In genomic region chr13:21825186-21825585, GRCh38 we compare ENCODE assay signal across 15 cellular contexts.
"Had no signal": no experiment of that assay in that cellular context is flagged by ENCODE, and none has a peak within 500 bp of the region (broad histone marks: within the 10 kb centered on the region; RNA-seq: fewer than 3 reads in every experiment).

No MANE protein-coding gene starts in this region.

- H3K9me3 Mint-ChIP-seq: activated naive CD4-positive, alpha-beta T cell treated with anti-CD3 and anti-CD28 coated beads, Interleukin-2, amount 50 U/mL, for 24 hours; activated T-cell treated with anti-CD3 and anti-CD28 coated beads, Interleukin-2, amount 50 U/mL, for 24 hours; central memory CD8-positive, alpha-beta T cell; endodermal cell had no signal

- H3K4me1 Mint-ChIP-seq: activated naive CD4-positive, alpha-beta T cell treated with anti-CD3 and anti-CD28 coated beads, Interleukin-2, amount 50 U/mL, for 24 hours; central memory CD8-positive, alpha-beta T cell had no signal

- H3K36me3 Mint-ChIP-seq: activated naive CD4-positive, alpha-beta T cell treated with anti-CD3 and anti-CD28 coated beads, Interleukin-2, amount 50 U/mL, for 24 hours had no signal

- H3K27ac Mint-ChIP-seq: activated naive CD4-positive, alpha-beta T cell treated with anti-CD3 and anti-CD28 coated beads, Interleukin-2, amount 50 U/mL, for 24 hours; activated T-cell treated with anti-CD3 and anti-CD28 coated beads, Interleukin-2, amount 50 U/mL, for 24 hours; endodermal cell had no signal

- H3K9me3 ChIP-seq: body of pancreas, suprapubic skin had no signal

- H3K27me3 Mint-ChIP-seq: activated naive CD4-positive, alpha-beta T cell treated with anti-CD3 and anti-CD28 coated beads, Interleukin-2, amount 50 U/mL, for 24 hours had no signal

- H3K27ac ChIP-seq: body of pancreas, suprapubic skin had no signal

- ATAC-seq: activated CD4-positive, CD25-positive, alpha-beta regulatory T cell treated with anti-CD3 and anti-CD28 coated beads, Interleukin-2, amount 50 U/mL, for 24 hours; body of pancreas; sciatic nerve had no signal

- H3K4me3 Mint-ChIP-seq: activated naive CD4-positive, alpha-beta T cell treated with anti-CD3 and anti-CD28 coated beads, Interleukin-2, amount 50 U/mL, for 24 hours; activated T-cell treated with anti-CD3 and anti-CD28 coated beads, Interleukin-2, amount 50 U/mL, for 24 hours; central memory CD8-positive, alpha-beta T cell; endodermal cell had no signal

- H3K27me3 ChIP-seq: body of pancreas, suprapubic skin had no signal

- H3K36me3 ChIP-seq: suprapubic skin had no signal

- DNase-seq: activated effector memory CD4-positive, alpha-beta T cell treated with Interleukin-2 at 50 U/mL for 16 hours; activated T-cell treated with anti-CD3 and anti-CD28 coated beads, Interleukin-2, amount 50 U/mL, for 24 hours; amniotic stem cell; body of pancreas; dermis blood vessel endothelial cell; endodermal cell; hypothalamus; kidney glomerular epithelial cell; stimulated activated CD4-positive, alpha-beta T cell treated with anti-CD3 and anti-CD28 coated beads, Interleukin-12 subunit alpha, Interleukin-12 subunit beta, amount 100 ng/mL, for 4 hours; stimulated activated naive CD4-positive, alpha-beta T cell treated with Interleukin-2 at 50 U/mL for 16 hours had no signal

- H3K4me1 ChIP-seq: suprapubic skin had no signal

- H3K4me3 ChIP-seq: body of pancreas, suprapubic skin had no signal
